In genomic region chr22:28604961-28605360, GRCh38 we compare ENCODE assay signal across 15 cellular contexts.
A peak's percentile ranks its signal among the peaks of the same experiment; 100 is the strongest.
DNase-seq lines count a peak whose midpoint lies in the region; ATAC-seq, FAIRE-seq and TF ChIP-seq lines count a peak whose summit lies in the region.
"Had no signal": no experiment of that assay in that cellular context is flagged by ENCODE, and none has a peak within 500 bp of the region (broad histone marks: within the 10 kb centered on the region; RNA-seq: fewer than 3 reads in every experiment).

No MANE protein-coding gene starts in this region.

- H3K27ac ChIP-seq in GM23338 (ENCODE audit: low read depth) = no peak overlapping the region
- no peak overlapping the region for H3K27ac ChIP-seq in kidney (ENCODE audit: low read depth in 2 of 2, low read length in 2 of 2)
- H3K27ac ChIP-seq: SJCRH30 had no signal

- no peaks in the 10 kb centered on the region for H3K36me3 Mint-ChIP-seq in GM23338 (ENCODE audit: low read depth)
- no peaks in the 10 kb centered on the region for H3K36me3 Mint-ChIP-seq in stimulated activated memory B cell treated with anti-CD40 and anti-IgM and Interleukin-4, amounts not matched to agents 10 μg/mL and 1 μg/mL and 100 μg/mL, for 72 hours
- H3K36me3 Mint-ChIP-seq: CD4-positive, alpha-beta memory T cell had no signal

- H3F3A ChIP-seq in GM23338 (replicated peaks; ENCODE audit: low read depth) = no peaks in the 10 kb centered on the region

- no peaks in the 10 kb centered on the region for H3K9me3 ChIP-seq in kidney (ENCODE audit: control insufficient read depth in 1 of 2, low read length in 2 of 2)
- H3K9me3 ChIP-seq: BE2C, SJCRH30 had no signal

- H3K9ac ChIP-seq in kidney (ENCODE audit: low read length in 2 of 2) = no peak overlapping the region

- no peaks in the 10 kb centered on the region for H3K9me2 ChIP-seq in GM23338 (ENCODE audit: insufficient read depth)

- peaks cover 4% of the 10 kb centered on the region for H3K27me3 Mint-ChIP-seq in GM23338 (ENCODE audit: insufficient read depth, low read depth, poor library complexity)
- peaks cover 34% of the 10 kb centered on the region for H3K27me3 Mint-ChIP-seq in stimulated activated memory B cell treated with anti-CD40 and anti-IgM and Interleukin-4, amounts not matched to agents 10 μg/mL and 1 μg/mL and 100 μg/mL, for 72 hours

- no peak overlapping the region for H3K4me3 Mint-ChIP-seq in GM23338
- no peak overlapping the region for H3K4me3 Mint-ChIP-seq in stimulated activated memory B cell treated with anti-CD40 and anti-IgM and Interleukin-4, amounts not matched to agents 10 μg/mL and 1 μg/mL and 100 μg/mL, for 72 hours
- H3K4me3 Mint-ChIP-seq: CD4-positive, alpha-beta memory T cell had no signal

- H3K4me1 Mint-ChIP-seq in GM23338 = peaks cover 15% of the 10 kb centered on the region
- no peaks in the 10 kb centered on the region for H3K4me1 Mint-ChIP-seq in stimulated activated memory B cell treated with anti-CD40 and anti-IgM and Interleukin-4, amounts not matched to agents 10 μg/mL and 1 μg/mL and 100 μg/mL, for 72 hours
- H3K4me1 Mint-ChIP-seq: CD4-positive, alpha-beta memory T cell had no signal

- no peaks in the 10 kb centered on the region; the same call in 1 of the 2 replicates for H3K4me1 ChIP-seq in GM23338 (ENCODE audit: insufficient read depth)
- H3K4me1 ChIP-seq in kidney (ENCODE audit: control insufficient read depth in 1 of 2, insufficient read depth in 1 of 2, low read depth in 1 of 2, low read length in 2 of 2) = no peaks in the 10 kb centered on the region
- H3K4me1 ChIP-seq: BE2C, SJCRH30 had no signal

- H3K4me3 ChIP-seq in GM23338 = no peak overlapping the region
- H3K4me3 ChIP-seq in cardiac fibroblast (replicated peaks in 1 of 2; ENCODE audit: low read depth in 2 of 2, low read length in 2 of 2) = no peak overlapping the region
- H3K4me3 ChIP-seq in kidney (ENCODE audit: low read length in 2 of 2) = no peak overlapping the region
- H3K4me3 ChIP-seq: SJCRH30 had no signal

- H4K20me1 ChIP-seq in GM23338 (replicated peaks; ENCODE audit: insufficient read depth) = no peaks in the 10 kb centered on the region

- H3K4me2 ChIP-seq in GM23338 = no peak overlapping the region

- H3K27ac Mint-ChIP-seq in GM23338 = no peak overlapping the region
- no peak overlapping the region for H3K27ac Mint-ChIP-seq in stimulated activated memory B cell treated with anti-CD40 and anti-IgM and Interleukin-4, amounts not matched to agents 10 μg/mL and 1 μg/mL and 100 μg/mL, for 72 hours
- H3K27ac Mint-ChIP-seq: CD4-positive, alpha-beta memory T cell had no signal

- no peaks in the 10 kb centered on the region for H3K9me3 Mint-ChIP-seq in GM23338
- no peaks in the 10 kb centered on the region for H3K9me3 Mint-ChIP-seq in stimulated activated memory B cell treated with anti-CD40 and anti-IgM and Interleukin-4, amounts not matched to agents 10 μg/mL and 1 μg/mL and 100 μg/mL, for 72 hours
- H3K9me3 Mint-ChIP-seq: CD4-positive, alpha-beta memory T cell had no signal

- peak; percentile 43 for DNase-seq in GM23338 (ENCODE audit: low spot score)
- DNase-seq in cardiac fibroblast (ENCODE audit: low read depth in 2 of 2) = peak; percentile 10 to 39
- DNase-seq in kidney = no peak
- DNase-seq in stromal cell of bone marrow (ENCODE audit: low read depth) = peak; percentile 29
- DNase-seq in D721Med (ENCODE audit: insufficient read length, low spot score) = no peak
- DNase-seq in G401 (ENCODE audit: low spot score) = no peak
- DNase-seq: BE2C; CD4-positive, alpha-beta memory T cell; DND-41; GOT3; Karpas-422; NCI-H1930; NCI-H526; SJCRH30 had no signal

- no peaks in the 10 kb centered on the region for H3K27me3 ChIP-seq in GM23338 (ENCODE audit: insufficient read depth)
- H3K27me3 ChIP-seq: BE2C, SJCRH30 had no signal

- ATAC-seq in GM23338 = no peak
- ATAC-seq in stimulated activated memory B cell treated with anti-CD40 and anti-IgM and Interleukin-4, amounts not matched to agents 10 μg/mL and 1 μg/mL and 100 μg/mL, for 72 hours = no peak

- no peaks in the 10 kb centered on the region for H3K36me3 ChIP-seq in GM23338 (ENCODE audit: insufficient read depth)
- H3K36me3 ChIP-seq in kidney (ENCODE audit: control insufficient read depth in 1 of 2, insufficient read depth in 2 of 2, low read length in 2 of 2) = no peaks in the 10 kb centered on the region
- H3K36me3 ChIP-seq: BE2C, SJCRH30 had no signal

- FAIRE-seq in kidney (lab: Jason Lieb, UNC) (peak; percentile 71), D721Med (lab: Jason Lieb, UNC) (no peak)

- intact Hi-C loops in kidney (cut with DNase I) = loop anchor here (5.0 kb wide), 1 partner anchor 222 kb away; no protein-coding TSS in a partner anchor

- in situ Hi-C loops in G401 (cut with HindIII; ENCODE audit: low sequenced_read_pairs) = no loop called here

- TF ChIP-seq CTCF in GM23338 (conservative IDR thresholded peaks at IDR 0.05; ENCODE audit: low read depth in 2 of 2) (no peak), cardiac fibroblast (IDR thresholded peaks at IDR 0.05; ENCODE audit: low read depth, low read length) (no peak), kidney (IDR thresholded peaks at IDR 0.05; ENCODE audit: borderline replicate concordance, extremely low read depth, insufficient read depth) (no peak), D721Med (IDR thresholded peaks at IDR 0.05; ENCODE audit: insufficient read depth, missing control alignments) (no peak)

- H2AFZ ChIP-seq in GM23338 = no peak overlapping the region

- H3K79me2 ChIP-seq in GM23338 (replicated peaks; ENCODE audit: insufficient read depth) = no peaks in the 10 kb centered on the region

TF ChIP-seq in GM23338, 12 proteins besides CTCF, POLR2A, EP300 and RAD21 (continues in another document):
- TF ChIP-seq EZH2phosphoT487 (IDR thresholded peaks at IDR 0.05; ENCODE audit: unreplicated experiment) = no peak
- TF ChIP-seq ZNF462 (CRISPR knock-in tag; IDR thresholded peaks at IDR 0.05) = no peak
- TF ChIP-seq STAT1 (IDR thresholded peaks at IDR 0.05; ENCODE audit: unreplicated experiment) = no peak
- no peak for TF ChIP-seq ZNF114 (CRISPR knock-in tag; IDR thresholded peaks at IDR 0.05)
- no peak for TF ChIP-seq EZH2 (IDR thresholded peaks at IDR 0.05; ENCODE audit: low read depth, unreplicated experiment)
- TF ChIP-seq CREB1 (CRISPR knock-in tag; IDR thresholded peaks at IDR 0.05; ENCODE audit: low read depth) = no peak
- no peak for TF ChIP-seq ZNF331 (CRISPR knock-in tag; IDR thresholded peaks at IDR 0.05; ENCODE audit: low read depth)
- no peak for TF ChIP-seq NANOG (IDR thresholded peaks at IDR 0.05; ENCODE audit: borderline replicate concordance)

Comparison
In these comparisons a context has a peak if more than half of its experiments do, and no peak if none do; other contexts are left out.
1. DNase-seq: peak in GM23338 (single experiment), cardiac fibroblast (2 of 2) and stromal cell of bone marrow (single experiment); none in kidney (single experiment), D721Med (single experiment) and G401 (single experiment).